In genomic region chr7:150376560-150376959, GRCh38 we compare ENCODE assay signal across 1 cellular context.
TF ChIP-seq lines count a peak whose summit lies in the region.

No MANE protein-coding gene starts in this region.

TF ChIP-seq in H1, 55 proteins besides CTCF, POLR2A, EP300 and RAD21:
- TF ChIP-seq SP4 (IDR thresholded peaks at IDR 0.05; ENCODE audit: low read length) = no peak
- no peak for TF ChIP-seq ASH2L (IDR thresholded peaks at IDR 0.05; ENCODE audit: low read length)
- TF ChIP-seq NANOG (IDR thresholded peaks at IDR 0.05; ENCODE audit: insufficient read depth, low read depth, low read length, poor library complexity, severe bottlenecking) = no peak
- no peak for TF ChIP-seq CTBP2 (IDR thresholded peaks at IDR 0.05; ENCODE audit: borderline replicate concordance, insufficient read depth, insufficient read length, low read length)
- TF ChIP-seq RXRA (IDR thresholded peaks at IDR 0.05; ENCODE audit: insufficient read depth, low read depth, low read length) = no peak
- TF ChIP-seq POU5F1 (IDR thresholded peaks at IDR 0.05; ENCODE audit: low read depth, low read length) = no peak
- TF ChIP-seq SUZ12 (IDR thresholded peaks at IDR 0.05; ENCODE audit: low read length) = no peak
- TF ChIP-seq SP2 (IDR thresholded peaks at IDR 0.05; ENCODE audit: low read length) = no peak
